14 cellular contexts compared by ENCODE assay signal in genomic region chr14:81323094-81323493, GRCh38.
DNase-seq lines count a peak whose midpoint lies in the region; ATAC-seq and TF ChIP-seq lines count a peak whose summit lies in the region.
"Had no signal": no experiment of that assay in that cellular context is flagged by ENCODE, and none has a peak within 500 bp of the region (broad histone marks: within the 10 kb centered on the region; RNA-seq: fewer than 3 reads in every experiment).

No MANE protein-coding gene starts in this region.

- H4K20me1 ChIP-seq in PC-9 (ENCODE audit: insufficient read depth): no peaks in the 10 kb centered on the region

- H3K4me3 Mint-ChIP-seq in Caco-2 (ENCODE audit: unreplicated experiment): peak overlapping the region; percentile 77
- no peak overlapping the region for H3K4me3 Mint-ChIP-seq in activated CD8-positive, alpha-beta T cell treated with anti-CD3 and anti-CD28 coated beads for 36 hours
- H3K4me3 Mint-ChIP-seq: activated naive CD8-positive, alpha-beta T cell treated with anti-CD3 and anti-CD28 coated beads, Interleukin-2, amount 50 U/mL, for 24 hours had no signal

- no peaks in the 10 kb centered on the region for H3K79me2 ChIP-seq in PC-9 (ENCODE audit: low read depth)

- BruUV-seq in Caco-2 (replicated peaks; lab: Mats Ljungman, UMichigan) (no TSS peak), PC-9 (replicated peaks; lab: Mats Ljungman, UMichigan) (no TSS peak)

- no peaks in the 10 kb centered on the region for H3K36me3 Mint-ChIP-seq in Caco-2 (ENCODE audit: insufficient read depth, unreplicated experiment)
- H3K36me3 Mint-ChIP-seq in activated CD8-positive, alpha-beta T cell treated with anti-CD3 and anti-CD28 coated beads for 36 hours (ENCODE audit: low read depth): no peaks in the 10 kb centered on the region

- H2AFZ ChIP-seq in PC-9: no peak overlapping the region

- H3K9ac ChIP-seq in mucosa of stomach (ENCODE audit: low read length): peak overlapping the region; percentile 53

- H3F3A ChIP-seq in PC-9 (ENCODE audit: insufficient read depth, low read depth): no peaks in the 10 kb centered on the region

- intact Hi-C loops in Caco-2 (cut with micrococcal nuclease; ENCODE audit: unreplicated experiment): loop anchor here (5.0 kb wide), 1 partner anchor 114 kb away; no protein-coding TSS in a partner anchor
- intact Hi-C loops in PC-9 (cut with micrococcal nuclease; ENCODE audit: unreplicated experiment): loop anchor here (10.0 kb wide), 1 partner anchor 112 kb away; no protein-coding TSS in a partner anchor
- intact Hi-C loops in activated CD8-positive, alpha-beta T cell treated with anti-CD3 and anti-CD28 coated beads for 36 hours (cut with micrococcal nuclease): no loop called here

- H3K36me3 ChIP-seq in Caco-2 (ENCODE audit: control insufficient read depth, insufficient read depth, low read length): no peaks in the 10 kb centered on the region; the same call in 1 of the 2 replicates
- H3K36me3 ChIP-seq in PC-9 (ENCODE audit: low read depth): no peaks in the 10 kb centered on the region
- H3K36me3 ChIP-seq in mucosa of stomach (ENCODE audit: control insufficient read depth, insufficient read depth, low read length): no peaks in the 10 kb centered on the region

- H3K4me3 ChIP-seq in Caco-2 (ENCODE audit: low read depth, low read length): peak overlapping the region; percentile 16; the same call in 1 of the 2 replicates
- H3K4me3 ChIP-seq in PC-9: peak overlapping the region; percentile 76; the same call in 1 of the 2 replicates
- peak overlapping the region; percentile 59 for H3K4me3 ChIP-seq in epithelial cell of proximal tubule (ENCODE audit: low read depth, low read length)
- H3K4me3 ChIP-seq in mucosa of stomach (ENCODE audit: low read length): peak overlapping the region; percentile 23

- H3K27me3 Mint-ChIP-seq in Caco-2 (ENCODE audit: insufficient read depth, unreplicated experiment): no peaks in the 10 kb centered on the region
- no peaks in the 10 kb centered on the region for H3K27me3 Mint-ChIP-seq in activated CD8-positive, alpha-beta T cell treated with anti-CD3 and anti-CD28 coated beads for 36 hours

- H3K4me2 ChIP-seq in PC-9: peak overlapping the region; percentile 93

- DNase-seq in Caco-2 (no peak), PC-9 (no peak), epithelial cell of proximal tubule (ENCODE audit: low read depth) (no peak)
- no peak for DNase-seq in activated CD8-positive, alpha-beta T cell treated with anti-CD3 and anti-CD28 coated beads for 36 hours
- DNase-seq: activated naive CD8-positive, alpha-beta T cell treated with anti-CD3 and anti-CD28 coated beads, Interleukin-2, amount 50 U/mL, for 24 hours; activated T-cell treated with anti-CD3 and anti-CD28 coated beads, Interleukin-2, amount 50 U/mL, for 1 hour; NCI-H1417 treated with DMSO at 0.1 percent for 48 hours; stimulated activated naive CD8-positive, alpha-beta T cell treated with anti-CD3 and anti-CD28 coated beads, Interleukin-15, Interleukin-2, amounts not matched to agents 100 U/mL and 50 U/mL, for 24 hours had no signal

- H3K9me3 Mint-ChIP-seq in Caco-2 (ENCODE audit: unreplicated experiment): no peaks in the 10 kb centered on the region
- no peaks in the 10 kb centered on the region for H3K9me3 Mint-ChIP-seq in activated CD8-positive, alpha-beta T cell treated with anti-CD3 and anti-CD28 coated beads for 36 hours
- H3K9me3 Mint-ChIP-seq: activated naive CD8-positive, alpha-beta T cell treated with anti-CD3 and anti-CD28 coated beads, Interleukin-2, amount 50 U/mL, for 24 hours had no signal

- no peaks in the 10 kb centered on the region for H3K27me3 ChIP-seq in Caco-2 (replicated peaks; ENCODE audit: control insufficient read depth, insufficient read depth, low read length)
- H3K27me3 ChIP-seq in PC-9 (ENCODE audit: insufficient read depth, low read depth): no peaks in the 10 kb centered on the region
- H3K27me3 ChIP-seq in mucosa of stomach (ENCODE audit: control insufficient read depth, insufficient read depth, low read length): no peaks in the 10 kb centered on the region

- H3K27ac ChIP-seq in PC-9: peak overlapping the region; percentile 59; the same call in 1 of the 2 replicates

- H3K4me1 ChIP-seq in Caco-2 (peaks cover 27% of the 10 kb centered on the region), PC-9 (replicated peaks; ENCODE audit: insufficient read depth) (peaks cover 19% of the 10 kb centered on the region), mucosa of stomach (ENCODE audit: control insufficient read depth, insufficient read depth, low read length) (peaks cover 18% of the 10 kb centered on the region)

- no peaks in the 10 kb centered on the region for H3K9me2 ChIP-seq in PC-9 (ENCODE audit: insufficient read depth)

- ATAC-seq in activated CD8-positive, alpha-beta T cell treated with anti-CD3 and anti-CD28 coated beads for 36 hours: no peak
- ATAC-seq in HG02938 (IDR thresholded peaks at IDR 0.05; ENCODE audit: unreplicated experiment): no peak
- no peak for ATAC-seq in HG03378 (IDR thresholded peaks at IDR 0.05; ENCODE audit: unreplicated experiment)
- no peak for ATAC-seq in HG02642 (IDR thresholded peaks at IDR 0.05; ENCODE audit: poor library complexity, unreplicated experiment)
- ATAC-seq: activated CD4-positive, CD25-positive, alpha-beta regulatory T cell treated with anti-CD3 and anti-CD28 coated beads, Interleukin-2, amount 50 U/mL, for 24 hours; activated naive CD8-positive, alpha-beta T cell treated with anti-CD3 and anti-CD28 coated beads, Interleukin-2, amount 50 U/mL, for 24 hours; esophagus mucosa; stimulated activated naive CD8-positive, alpha-beta T cell treated with anti-CD3 and anti-CD28 coated beads, Interleukin-15, Interleukin-2, amounts not matched to agents 100 U/mL and 50 U/mL, for 24 hours had no signal

- CTCF ChIA-PET in Caco-2 (lab: Charles Lee): no interaction called here
- CTCF ChIA-PET in PC-9 (lab: Charles Lee): no interaction called here
- CTCF ChIA-PET in activated CD8-positive, alpha-beta T cell treated with anti-CD3 and anti-CD28 coated beads for 36 hours (lab: Charles Lee): no interaction called here

- H3K4me1 Mint-ChIP-seq in Caco-2 (ENCODE audit: low read depth, unreplicated experiment): peaks cover 24% of the 10 kb centered on the region
- no peaks in the 10 kb centered on the region for H3K4me1 Mint-ChIP-seq in activated CD8-positive, alpha-beta T cell treated with anti-CD3 and anti-CD28 coated beads for 36 hours (ENCODE audit: low read depth)
- H3K4me1 Mint-ChIP-seq: activated naive CD8-positive, alpha-beta T cell treated with anti-CD3 and anti-CD28 coated beads, Interleukin-2, amount 50 U/mL, for 24 hours had no signal

- POLR2A ChIA-PET in Caco-2 (lab: Charles Lee) (interaction anchor here (0.6 kb wide), 1 partner anchor 104 kb away, joined by 4 read pairs; no protein-coding TSS in a partner anchor), PC-9 (lab: Charles Lee; ENCODE audit: unreplicated experiment) (no interaction called here)
- POLR2A ChIA-PET in activated CD8-positive, alpha-beta T cell treated with anti-CD3 and anti-CD28 coated beads for 36 hours (lab: Charles Lee): no interaction called here

- TF ChIP-seq CTCF in Caco-2 (IDR thresholded peaks at IDR 0.05; ENCODE audit: insufficient read depth in 1 of 2, low read depth in 1 of 2, low read length in 1 of 2, severe bottlenecking in 1 of 2, unreplicated experiment in 1 of 2): no peak
- TF ChIP-seq CTCF in PC-9 (conservative IDR thresholded peaks at IDR 0.05): no peak
- TF ChIP-seq CTCF in epithelial cell of proximal tubule (conservative IDR thresholded peaks at IDR 0.05; ENCODE audit: low read depth, low read length): no peak
- no peak for TF ChIP-seq CTCF in activated CD8-positive, alpha-beta T cell treated with anti-CD3 and anti-CD28 coated beads for 36 hours (IDR thresholded peaks at IDR 0.05)

- H3K9me3 ChIP-seq in Caco-2 (no peaks in the 10 kb centered on the region), PC-9 (ENCODE audit: insufficient read depth, low read depth) (no peaks in the 10 kb centered on the region), mucosa of stomach (ENCODE audit: control insufficient read depth, low read length) (no peaks in the 10 kb centered on the region)

- H3K27ac Mint-ChIP-seq in Caco-2 (ENCODE audit: unreplicated experiment): peak overlapping the region; percentile 4
- H3K27ac Mint-ChIP-seq in activated CD8-positive, alpha-beta T cell treated with anti-CD3 and anti-CD28 coated beads for 36 hours: no peak overlapping the region
- H3K27ac Mint-ChIP-seq: activated naive CD8-positive, alpha-beta T cell treated with anti-CD3 and anti-CD28 coated beads, Interleukin-2, amount 50 U/mL, for 24 hours had no signal

Comparison
In these comparisons a context has a peak if more than half of its experiments do, and no peak if none do; other contexts are left out.
1. H3K4me3 ChIP-seq: peak in every context shown above with its lines; median percentile 76 in PC-9; 59 in epithelial cell of proximal tubule; 23 in mucosa of stomach; 16 in Caco-2.